ENCODE assay signal across 21 cellular contexts in genomic region chr12:5160827-5161226, GRCh38.
"Had no signal": no experiment of that assay in that cellular context is flagged by ENCODE, and none has a peak within 500 bp of the region (broad histone marks: within the 10 kb centered on the region; RNA-seq: fewer than 3 reads in every experiment).

No MANE protein-coding gene starts in this region.

- H3K27ac ChIP-seq: colonic mucosa, epithelial cell of prostate, esophagus squamous epithelium, gastrocnemius medialis, heart right ventricle, left lung, lower lobe of right lung had no signal

- H3K9me3 ChIP-seq: colonic mucosa, esophagus squamous epithelium, gastrocnemius medialis, heart right ventricle, left lung, lower lobe of right lung had no signal

- H3K4me1 ChIP-seq: colonic mucosa, gastrocnemius medialis, heart right ventricle, left lung, lower lobe of right lung had no signal

- H3K27me3 ChIP-seq: colonic mucosa, gastrocnemius medialis had no signal

- H3K36me3 ChIP-seq: colonic mucosa, esophagus squamous epithelium, gastrocnemius medialis, heart right ventricle, left lung, lower lobe of right lung had no signal

- ATAC-seq: effector memory CD8-positive, alpha-beta T cell; esophagus mucosa; gastrocnemius medialis; heart right ventricle; left cardiac atrium; left lung; left ventricle myocardium superior; lower lobe of right lung had no signal

- DNase-seq: colonic mucosa; cortex of kidney; effector CD8-positive, alpha-beta T cell; effector memory CD8-positive, alpha-beta T cell; endodermal cell; erythroblast; esophagus squamous epithelium; foreskin fibroblast; foreskin melanocyte; gastrocnemius medialis; glutamatergic neuron; head of caudate nucleus; heart right ventricle; hippocampal formation; left cardiac atrium; left lung; left ventricle myocardium superior; lower lobe of right lung; mesenchymal stem cell had no signal

- H3K4me3 ChIP-seq: colonic mucosa, esophagus squamous epithelium, gastrocnemius medialis, heart right ventricle, left lung, lower lobe of right lung had no signal
